8 cellular contexts compared by ENCODE assay signal in the genomic region with DNA sequence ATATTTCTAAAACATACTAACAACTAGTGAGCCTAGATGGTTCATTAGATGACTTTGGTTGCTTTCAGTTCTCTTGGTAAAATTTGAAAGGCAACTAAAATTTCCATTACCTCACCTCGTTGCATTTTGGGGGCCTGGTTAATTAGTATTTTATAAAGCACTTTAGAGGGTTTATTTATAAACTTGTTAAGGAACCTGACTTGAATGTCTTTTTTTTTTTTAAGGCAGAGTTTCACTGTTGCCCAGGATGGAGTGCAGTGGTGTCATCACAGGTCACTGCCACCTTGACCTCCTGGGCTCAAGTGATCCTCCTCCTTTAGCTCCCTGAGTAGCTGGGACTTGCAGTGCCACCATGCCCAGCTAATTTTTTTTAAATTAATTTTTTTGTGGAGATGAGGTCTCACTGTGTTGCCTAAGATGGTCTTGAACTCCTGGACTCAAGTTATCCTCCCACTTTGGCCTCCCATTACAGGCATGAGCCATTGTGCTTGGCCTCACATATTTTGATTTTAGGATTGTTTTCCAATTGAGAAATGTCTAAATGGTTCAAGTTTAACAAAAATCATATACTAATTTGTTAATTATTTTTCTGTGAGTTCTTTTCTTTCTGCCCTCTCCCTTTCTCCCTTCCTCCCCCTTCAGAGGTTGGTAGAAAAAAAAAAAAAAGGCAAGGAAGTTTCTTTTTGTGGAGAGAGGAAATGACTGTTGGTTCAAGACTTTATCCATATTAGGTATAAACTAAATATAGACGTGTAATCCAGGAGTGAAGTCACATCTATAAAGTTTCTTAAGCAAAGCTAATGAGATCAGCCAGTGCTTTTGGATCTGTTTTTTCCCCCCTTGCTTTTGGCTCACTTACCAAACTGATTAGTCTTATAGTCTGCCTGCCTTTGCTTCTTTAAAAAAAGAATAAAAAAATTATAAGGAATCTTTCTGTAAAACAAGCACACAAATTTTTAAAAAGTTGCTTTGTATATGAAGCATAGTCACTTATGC. TPM values are rescaled to one million over a fixed set of nuclear protein-coding genes. Genes with fewer than 3 reads are reported as not detected.
A peak's percentile ranks its signal among the peaks of the same experiment; 100 is the strongest.
DNase-seq lines count a peak whose midpoint lies in the region; ATAC-seq, FAIRE-seq and TF ChIP-seq lines count a peak whose summit lies in the region.

No MANE protein-coding gene starts in this region.

- peak overlapping the region; percentile 36; the same call in 1 of the 2 replicates for H3K4me2 ChIP-seq in GM12878 (ENCODE audit: control insufficient read depth, insufficient read depth)

- no peaks in the 10 kb centered on the region for H3K27me3 Mint-ChIP-seq in activated T-cell treated with anti-CD3 and anti-CD28 coated beads, Interleukin-2, amount 50 U/mL, for 24 hours

- no peaks in the 10 kb centered on the region for H3K9me3 Mint-ChIP-seq in activated T-cell treated with anti-CD3 and anti-CD28 coated beads, Interleukin-2, amount 50 U/mL, for 24 hours

- no peaks in the 10 kb centered on the region; a peak in 3 of 4 replicates for H3K36me3 ChIP-seq in GM12878 (ENCODE audit: control insufficient read depth in 2 of 2, insufficient read depth in 2 of 2, low read length in 1 of 2)

- DNase-seq in SKM-1 (lab: John Stamatoyannopoulos, UW; ENCODE audit: unreplicated experiment) = peak; percentile 22
- DNase-seq in SKM-1 treated with dmso at 0.1 percent for 144 hours (lab: John Stamatoyannopoulos, UW; ENCODE audit: unreplicated experiment) = no peak
- DNase-seq in GM12878 (ENCODE audit: low read depth, low spot score) = no peak
- DNase-seq in left lobe of liver (ENCODE audit: low spot score) = no peak
- DNase-seq in iPS-NIHi11 (ENCODE audit: low spot score) = no peak
- DNase-seq in T-helper 1 cell = no peak
- no peak for DNase-seq in stimulated activated CD4-positive, alpha-beta T cell treated with anti-CD3 and anti-CD28 coated beads, Interleukin-2, amount 100 ng/mL, for 48 hours
- no peak for DNase-seq in activated T-cell treated with anti-CD3 and anti-CD28 coated beads, Interleukin-2, amount 50 U/mL, for 24 hours

- H2AFZ ChIP-seq in GM12878 (ENCODE audit: control insufficient read depth, low read depth, low read length) = no peak overlapping the region

- H3K79me2 ChIP-seq in GM12878 (ENCODE audit: control insufficient read depth, insufficient read depth, low read length) = peaks cover 50% of the 10 kb centered on the region

- no peak overlapping the region for H3K4me3 ChIP-seq in GM12878

- H3K4me3 Mint-ChIP-seq in activated T-cell treated with anti-CD3 and anti-CD28 coated beads, Interleukin-2, amount 50 U/mL, for 24 hours = no peak overlapping the region

- no peak for FAIRE-seq in GM12878 (lab: Jason Lieb, UNC)

- H3K27ac ChIP-seq in GM12878 (ENCODE audit: control insufficient read depth, insufficient read depth) = peak overlapping the region; percentile 54

- in situ Hi-C loops in GM12878 (cut with MboI) = no loop called here

- no peaks in the 10 kb centered on the region for H4K20me1 ChIP-seq in GM12878 (ENCODE audit: control insufficient read depth, insufficient read depth)

- SMC1A ChIA-PET in GM12878 (lab: Charles Lee; ENCODE audit: uncharacterized antibody, unreplicated experiment) = interaction anchor here (0.7 to 14.8 kb wide), 11 partner anchors 8 to 353 kb away, joined by 3 to 174 read pairs (median 5); partner anchors contain the start of gene CLIC4

- TF ChIP-seq EP300 in GM12878 (IDR thresholded peaks at IDR 0.05; ENCODE audit: borderline replicate concordance in 1 of 2, control insufficient read depth in 1 of 2, low read depth in 2 of 2, low read length in 2 of 2) = peak; percentile 49 to 57; a peak in 3 of 4 replicates

- no peaks in the 10 kb centered on the region for H3K9me3 ChIP-seq in GM12878 (replicated peaks; ENCODE audit: control insufficient read depth, insufficient read depth, low read length)

- RAD21 ChIA-PET in GM12878 (lab: Charles Lee; ENCODE audit: unreplicated experiment) = interaction anchor here (0.7 to 6.2 kb wide), 11 partner anchors 18 to 398 kb away, joined by 3 to 56 read pairs (median 5); partner anchors contain the start of gene CLIC4

- intact Hi-C loops in GM12878 (cut with micrococcal nuclease; ENCODE audit: unreplicated experiment) = no loop called here

- POLR2A ChIA-PET in GM12878 (lab: Charles Lee) = interaction anchor here (0.6 to 2.5 kb wide), 13 partner anchors 15 to 860 kb away, joined by 3 to 14 read pairs (median 5); partner anchors contain the start of genes CLIC4 and RUNX3

- peaks cover 7% of the 10 kb centered on the region; the same call in 1 of the 2 replicates for H3K4me1 ChIP-seq in GM12878 (ENCODE audit: control insufficient read depth, insufficient read depth, low read length)

- H3K9ac ChIP-seq in GM12878 (ENCODE audit: control insufficient read depth, insufficient read depth, low read length) = no peak overlapping the region

- H3K4me1 Mint-ChIP-seq in activated T-cell treated with anti-CD3 and anti-CD28 coated beads, Interleukin-2, amount 50 U/mL, for 24 hours (ENCODE audit: low read depth) = peaks cover 5% of the 10 kb centered on the region

- no peak overlapping the region for H3K27ac Mint-ChIP-seq in activated T-cell treated with anti-CD3 and anti-CD28 coated beads, Interleukin-2, amount 50 U/mL, for 24 hours

- no peak for TF ChIP-seq POLR2A in GM12878 (IDR thresholded peaks at IDR 0.05; ENCODE audit: low read depth, low read length)

- BruUV-seq in GM12878 (replicated peaks; lab: Mats Ljungman, UMichigan) = no TSS peak

- WGBS in GM12878 (ENCODE audit: insufficient coverage, insufficient replicate concordance, low lambda C conversion rate, missing lambda C conversion rate) = 4% methylated on average over 2 of the region's 2 CpGs

- H3K36me3 Mint-ChIP-seq in activated T-cell treated with anti-CD3 and anti-CD28 coated beads, Interleukin-2, amount 50 U/mL, for 24 hours (ENCODE audit: low read depth) = no peaks in the 10 kb centered on the region

- H3K27me3 ChIP-seq in GM12878 (replicated peaks in 1 of 2; ENCODE audit: control insufficient read depth in 2 of 2, insufficient read depth in 2 of 2, low read length in 1 of 2) = no peaks in the 10 kb centered on the region

- CTCF ChIA-PET in GM12878 (lab: Yijun Ruan, JAX) = interaction anchor here (0.6 to 7.2 kb wide), 13 partner anchors 8 to 1088 kb away, joined by 3 to 42 read pairs (median 3); partner anchors contain the start of gene CLIC4

- TF ChIP-seq CTCF in GM12878 (IDR thresholded peaks at IDR 0.05 in 2 of 3, conservative IDR thresholded peaks at IDR 0.05 in 1 of 3; ENCODE audit: control insufficient read depth in 2 of 3, extremely low read depth in 1 of 3, insufficient read depth in 1 of 3, low read depth in 3 of 3, low read length in 3 of 3) = no peak

- no peak for TF ChIP-seq RAD21 in GM12878 (IDR thresholded peaks at IDR 0.05; ENCODE audit: insufficient read depth, low read depth, low read length)

- peak; percentile 78 for ATAC-seq in GM12878
- peak; percentile 10 for ATAC-seq in left lobe of liver

TF ChIP-seq in GM12878, 131 proteins besides CTCF, POLR2A, EP300 and RAD21 (continues in another document):
- TF ChIP-seq MTA2 (IDR thresholded peaks at IDR 0.05; ENCODE audit: low read depth) (peak; percentile 93), IKZF2 (IDR thresholded peaks at IDR 0.05) (peak; percentile 9 to 40; a peak in 1 of 4 replicates), JUNB (IDR thresholded peaks at IDR 0.05) (peak; percentile 47; the same call in 1 of the 2 replicates), ATF2 (IDR thresholded peaks at IDR 0.05; ENCODE audit: low read length) (peak; percentile 76), NFIC (IDR thresholded peaks at IDR 0.05; ENCODE audit: low read depth, low read length) (peak; percentile 72), SRF (IDR thresholded peaks at IDR 0.05; ENCODE audit: low read depth in 2 of 2, low read length in 2 of 2) (peak in 1 of 2 experiments; percentile 72; a peak in 1 of 4 replicates)

RNA-seq across cellular contexts. Expression of gene CLIC4, which starts 24.7 kb away (rescaled TPM):
- total RNA-seq in GM12878 (2013; cell fraction: nucleolus; rRNA removed) = 47.2 and 52.6 TPM in 2 replicates
- 58.7 and 75.0 TPM in 2 replicates for total RNA-seq in GM12878 (2014; rRNA removed)
- total RNA-seq in GM12878 (2014; rRNA removed; fragmentation: Illumina TruSeq; extraction: Trizol) = 79.4 and 81.4 TPM in 2 replicates
- total RNA-seq in GM12878 (2021) = 107 and 112 TPM in 2 replicates
- 17.7 TPM for polyA plus RNA-seq in GM12878 (2011; ENCODE audit: low read depth)
- polyA plus RNA-seq in GM12878 (2011; rRNA removed) = 50.2 and 59.5 TPM in 2 replicates
- 24.1 and 32.8 TPM in 2 replicates for polyA plus RNA-seq in GM12878 (2011; cell fraction: cytosol; rRNA removed)
- 18.8 and 20.0 TPM in 2 replicates for polyA plus RNA-seq in GM12878 (2011; cell fraction: nucleus; rRNA removed)
- 35.1 and 43.5 TPM in 2 replicates for polyA plus RNA-seq in GM12878 (2012)
- polyA plus RNA-seq in GM12878 (2014; fragmentation: Illumina TruSeq; extraction: Trizol) = 92.6 and 119 TPM in 2 replicates
- 10 to 100 TPM; 20.4 to 26.5 TPM for polyA plus RNA-seq in GM12878 (2014; fragmentation: Nextera tagmentation; extraction: Ambion mirVana)
- 44.1 and 59.9 TPM in 2 replicates for polyA plus RNA-seq in GM12878 (2014; rRNA removed)
- polyA plus RNA-seq in GM12878 (2016; fragmentation: Nextera tagmentation; extraction: Ambion mirVana) = 100 to 1,000 TPM in 1 of 2 experiments, 10 to 100 TPM in 1; 97.9 to 102 TPM
- polyA minus RNA-seq in GM12878 (2011; rRNA and poly(A)+ RNA removed) = 17.1 and 23.8 TPM in 2 replicates
- 18.4 and 21.4 TPM in 2 replicates for polyA minus RNA-seq in GM12878 (2011; cell fraction: cytosol; rRNA and poly(A)+ RNA removed)
- polyA minus RNA-seq in GM12878 (2011; cell fraction: nucleus; rRNA and poly(A)+ RNA removed) = 10.4 and 16.9 TPM in 2 replicates
- 54.4 TPM for total RNA-seq in left lobe of liver
